1 cellular context compared by ENCODE assay signal in the genomic region with DNA sequence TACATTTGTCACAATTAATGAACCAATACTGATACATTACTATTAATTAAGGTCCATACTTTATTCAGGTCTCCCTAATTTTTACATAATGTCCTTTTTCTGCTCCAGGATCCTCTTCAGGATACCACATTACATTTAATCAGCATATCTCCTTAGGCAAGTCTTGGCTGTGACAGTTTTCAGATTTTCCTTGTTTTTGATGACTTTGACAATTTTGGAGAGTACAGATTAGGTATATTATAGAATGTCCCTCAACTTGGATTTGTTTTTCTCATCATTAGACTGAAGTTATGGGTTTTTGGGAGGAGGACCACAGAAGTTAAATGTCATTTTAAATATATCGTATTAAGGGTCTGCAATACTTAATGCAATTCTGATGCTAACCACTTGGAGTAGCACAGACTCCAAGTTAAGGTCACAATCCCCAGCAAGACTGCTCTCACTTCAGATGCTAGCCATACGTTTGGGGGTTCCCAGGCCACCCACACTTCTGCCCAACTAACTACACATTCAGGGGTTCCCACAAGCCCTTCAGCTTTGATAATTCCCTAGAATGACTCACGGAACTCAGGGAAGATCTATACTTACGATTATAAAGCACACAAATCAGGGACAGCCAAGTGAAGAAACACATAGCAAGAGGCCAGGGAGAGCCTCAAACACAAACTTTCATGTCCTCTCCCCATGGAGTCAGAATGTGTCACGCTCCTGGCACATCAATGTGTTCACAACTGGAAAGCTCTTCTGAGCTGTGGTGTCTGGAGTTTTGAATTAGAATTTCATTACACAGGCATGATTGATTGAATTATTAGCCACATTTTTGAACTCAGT.
TF ChIP-seq lines count a peak whose summit lies in the region.

No MANE protein-coding gene starts in this region.

TF ChIP-seq in WTC11, 78 proteins besides CTCF, POLR2A, EP300 and RAD21 (continued from another document):
- TF ChIP-seq, protein P1, sequence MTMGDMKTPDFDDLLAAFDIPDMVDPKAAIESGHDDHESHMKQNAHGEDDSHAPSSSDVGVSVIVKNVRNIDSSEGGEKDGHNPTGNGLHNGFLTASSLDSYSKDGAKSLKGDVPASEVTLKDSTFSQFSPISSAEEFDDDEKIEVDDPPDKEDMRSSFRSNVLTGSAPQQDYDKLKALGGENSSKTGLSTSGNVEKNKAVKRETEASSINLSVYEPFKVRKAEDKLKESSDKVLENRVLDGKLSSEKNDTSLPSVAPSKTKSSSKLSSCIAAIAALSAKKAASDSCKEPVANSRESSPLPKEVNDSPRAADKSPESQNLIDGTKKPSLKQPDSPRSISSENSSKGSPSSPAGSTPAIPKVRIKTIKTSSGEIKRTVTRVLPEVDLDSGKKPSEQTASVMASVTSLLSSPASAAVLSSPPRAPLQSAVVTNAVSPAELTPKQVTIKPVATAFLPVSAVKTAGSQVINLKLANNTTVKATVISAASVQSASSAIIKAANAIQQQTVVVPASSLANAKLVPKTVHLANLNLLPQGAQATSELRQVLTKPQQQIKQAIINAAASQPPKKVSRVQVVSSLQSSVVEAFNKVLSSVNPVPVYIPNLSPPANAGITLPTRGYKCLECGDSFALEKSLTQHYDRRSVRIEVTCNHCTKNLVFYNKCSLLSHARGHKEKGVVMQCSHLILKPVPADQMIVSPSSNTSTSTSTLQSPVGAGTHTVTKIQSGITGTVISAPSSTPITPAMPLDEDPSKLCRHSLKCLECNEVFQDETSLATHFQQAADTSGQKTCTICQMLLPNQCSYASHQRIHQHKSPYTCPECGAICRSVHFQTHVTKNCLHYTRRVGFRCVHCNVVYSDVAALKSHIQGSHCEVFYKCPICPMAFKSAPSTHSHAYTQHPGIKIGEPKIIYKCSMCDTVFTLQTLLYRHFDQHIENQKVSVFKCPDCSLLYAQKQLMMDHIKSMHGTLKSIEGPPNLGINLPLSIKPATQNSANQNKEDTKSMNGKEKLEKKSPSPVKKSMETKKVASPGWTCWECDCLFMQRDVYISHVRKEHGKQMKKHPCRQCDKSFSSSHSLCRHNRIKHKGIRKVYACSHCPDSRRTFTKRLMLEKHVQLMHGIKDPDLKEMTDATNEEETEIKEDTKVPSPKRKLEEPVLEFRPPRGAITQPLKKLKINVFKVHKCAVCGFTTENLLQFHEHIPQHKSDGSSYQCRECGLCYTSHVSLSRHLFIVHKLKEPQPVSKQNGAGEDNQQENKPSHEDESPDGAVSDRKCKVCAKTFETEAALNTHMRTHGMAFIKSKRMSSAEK (CRISPR knock-in tag; IDR thresholded peaks at IDR 0.05; ENCODE audit: borderline replicate concordance) = no peak
- TF ChIP-seq, protein P2, sequence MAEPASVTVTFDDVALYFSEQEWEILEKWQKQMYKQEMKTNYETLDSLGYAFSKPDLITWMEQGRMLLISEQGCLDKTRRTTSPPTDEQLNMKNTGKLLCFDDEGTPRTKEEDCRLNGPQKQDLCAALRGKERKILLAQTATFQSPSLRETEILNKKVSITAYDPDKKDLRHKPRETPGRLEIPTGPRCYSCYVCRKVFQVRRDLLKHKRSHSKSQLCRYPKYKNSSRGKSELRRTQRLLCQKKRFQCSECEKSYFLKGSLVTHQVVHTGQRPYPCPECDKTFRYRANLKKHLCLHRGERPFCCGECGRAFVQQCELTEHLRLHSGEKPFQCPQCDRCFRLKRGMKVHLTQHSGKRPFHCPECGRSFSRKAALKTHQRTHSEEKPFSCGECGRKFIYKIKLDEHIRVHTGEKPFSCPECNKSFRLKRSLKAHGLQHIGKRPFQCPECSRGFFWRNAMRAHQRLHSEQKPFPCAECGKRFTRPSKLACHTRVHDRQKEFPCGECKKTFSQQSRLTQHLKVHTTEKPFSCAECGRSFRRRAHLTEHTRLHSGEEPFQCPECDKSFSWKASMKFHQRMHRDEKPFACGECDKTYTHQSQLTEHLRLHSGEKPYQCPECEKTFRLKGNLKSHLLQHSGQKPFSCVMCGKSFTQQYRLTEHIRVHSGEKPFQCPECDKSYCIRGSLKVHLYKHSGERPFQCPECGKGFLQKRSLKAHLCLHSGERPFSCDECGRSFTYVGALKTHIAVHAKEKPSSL (CRISPR knock-in tag; conservative IDR thresholded peaks at IDR 0.05) = no peak
- TF ChIP-seq ZNF138 (CRISPR knock-in tag; conservative IDR thresholded peaks at IDR 0.05) = no peak
